In genomic region chr17:49438885-49439284, GRCh38 we compare ENCODE assay signal across 16 cellular contexts. TPM values are rescaled to one million over a fixed set of nuclear protein-coding genes. Genes with fewer than 3 reads are reported as not detected.
DNase-seq lines count a peak whose midpoint lies in the region; ATAC-seq, FAIRE-seq and TF ChIP-seq lines count a peak whose summit lies in the region.
"Had no signal": no experiment of that assay in that cellular context is flagged by ENCODE, and none has a peak within 500 bp of the region (broad histone marks: within the 10 kb centered on the region; RNA-seq: fewer than 3 reads in every experiment).

No MANE protein-coding gene starts in this region.

- RAD21 ChIA-PET in GM12878 (lab: Charles Lee; ENCODE audit: unreplicated experiment), result interaction anchor here (0.5 to 8.3 kb wide), 3 partner anchors 116 to 132 kb away, joined by 3 to 45 read pairs (median 4); no protein-coding TSS in a partner anchor

- in situ Hi-C loops in GM12878 (cut with MboI), result loop anchor here (5.0 kb wide), 1 partner anchor 113 kb away; no protein-coding TSS in a partner anchor

- intact Hi-C loops in GM12878 (cut with micrococcal nuclease; ENCODE audit: unreplicated experiment), result no loop called here

- no peaks in the 10 kb centered on the region for H3K9me3 ChIP-seq in HUES48 (ENCODE audit: control insufficient read depth, insufficient read depth, low read length)
- no peaks in the 10 kb centered on the region for H3K9me3 ChIP-seq in GM12878 (replicated peaks; ENCODE audit: control insufficient read depth, insufficient read depth, low read length)
- H3K9me3 ChIP-seq: ascending aorta, left lung had no signal

- H3K79me2 ChIP-seq in GM12878 (ENCODE audit: control insufficient read depth, insufficient read depth, low read length), result no peaks in the 10 kb centered on the region

- H3K4me2 ChIP-seq in GM12878 (ENCODE audit: control insufficient read depth, insufficient read depth), result no peak overlapping the region; the same call in none of the 2 replicates

- no peak for TF ChIP-seq EP300 in GM12878 (IDR thresholded peaks at IDR 0.05; ENCODE audit: borderline replicate concordance in 1 of 2, control insufficient read depth in 1 of 2, low read depth in 2 of 2, low read length in 2 of 2)

- no peak for TF ChIP-seq CTCF in GM12878 (IDR thresholded peaks at IDR 0.05 in 2 of 3, conservative IDR thresholded peaks at IDR 0.05 in 1 of 3; ENCODE audit: control insufficient read depth in 2 of 3, extremely low read depth in 1 of 3, insufficient read depth in 1 of 3, low read depth in 3 of 3, low read length in 3 of 3)

- TF ChIP-seq POLR2A in GM12878 (IDR thresholded peaks at IDR 0.05; ENCODE audit: low read depth, low read length), result no peak

- 9% methylated on average over 9 of the region's 11 CpGs for WGBS in GM12878 (ENCODE audit: insufficient coverage, insufficient replicate concordance, low lambda C conversion rate, missing lambda C conversion rate)

- H3K4me1 ChIP-seq in HUES48 (ENCODE audit: control insufficient read depth, insufficient read depth, low read length), result peaks cover 8% of the 10 kb centered on the region
- H3K4me1 ChIP-seq in GM12878 (ENCODE audit: control insufficient read depth, insufficient read depth, low read length), result peaks cover 4% of the 10 kb centered on the region
- H3K4me1 ChIP-seq: ascending aorta, left lung had no signal

- ATAC-seq in GM12878 (peak; percentile 75), GM21528 (IDR thresholded peaks at IDR 0.05; ENCODE audit: low FRiP score, unreplicated experiment) (no peak), HG02678 (IDR thresholded peaks at IDR 0.05; ENCODE audit: unreplicated experiment) (no peak)
- ATAC-seq: left lung had no signal

- SMC1A ChIA-PET in GM12878 (lab: Charles Lee; ENCODE audit: uncharacterized antibody, unreplicated experiment), result no interaction called here

- H3K27ac ChIP-seq in HUES48 (ENCODE audit: low read depth, low read length), result no peak overlapping the region
- H3K27ac ChIP-seq in GM12878 (ENCODE audit: control insufficient read depth, insufficient read depth), result no peak overlapping the region
- H3K27ac ChIP-seq: ascending aorta, left lung had no signal

- H2AFZ ChIP-seq in GM12878 (ENCODE audit: control insufficient read depth, low read depth, low read length), result no peak overlapping the region

- no peak for FAIRE-seq in GM12878 (lab: Jason Lieb, UNC)
- FAIRE-seq: frontal cortex, G401.6 had no signal

- CTCF ChIA-PET in GM12878 (lab: Yijun Ruan, JAX), result interaction anchor here (0.5 to 9.4 kb wide), 6 partner anchors 36 to 199 kb away, joined by 3 to 125 read pairs (median 3); no protein-coding TSS in a partner anchor

- H3K27me3 ChIP-seq in HUES48 (ENCODE audit: control insufficient read depth, insufficient read depth, low read length), result peaks cover 27% of the 10 kb centered on the region
- no peaks in the 10 kb centered on the region; a peak in 2 of 4 replicates for H3K27me3 ChIP-seq in GM12878 (replicated peaks in 1 of 2; ENCODE audit: control insufficient read depth in 2 of 2, insufficient read depth in 2 of 2, low read length in 1 of 2)

- POLR2A ChIA-PET in GM12878 (lab: Charles Lee), result no interaction called here

- H3K9ac ChIP-seq in HUES48 (ENCODE audit: low read depth, low read length) (no peak overlapping the region), GM12878 (ENCODE audit: control insufficient read depth, insufficient read depth, low read length) (no peak overlapping the region)

- H3K4me3 ChIP-seq in HUES48 (ENCODE audit: low read depth, low read length), result peak overlapping the region; percentile 56
- H3K4me3 ChIP-seq in GM12878, result no peak overlapping the region
- H3K4me3 ChIP-seq: ascending aorta, left lung had no signal

- H3K36me3 ChIP-seq in HUES48 (ENCODE audit: control insufficient read depth, insufficient read depth, low read length) (no peaks in the 10 kb centered on the region), GM12878 (ENCODE audit: control insufficient read depth in 2 of 2, insufficient read depth in 2 of 2, low read length in 1 of 2) (no peaks in the 10 kb centered on the region)
- H3K36me3 ChIP-seq: ascending aorta, left lung had no signal

- no peak for TF ChIP-seq RAD21 in GM12878 (IDR thresholded peaks at IDR 0.05; ENCODE audit: insufficient read depth, low read depth, low read length)

- no peaks in the 10 kb centered on the region for H4K20me1 ChIP-seq in GM12878 (ENCODE audit: control insufficient read depth, insufficient read depth)

- DNase-seq in CD1c-positive myeloid dendritic cell (ENCODE audit: extremely low spot score) (peak; percentile 51), GM12878 (ENCODE audit: low read depth, low spot score) (no peak), myocyte (ENCODE audit: low read depth) (peak; percentile 74), COLO829 (ENCODE audit: low spot score) (no peak)
- no peak for DNase-seq in activated CD4-positive, alpha-beta T cell treated with anti-CD3 and anti-CD28 coated beads, Interleukin-2, amount 50 U/mL, for 48 hours
- DNase-seq: activated T-cell treated with anti-CD3 and anti-CD28 coated beads, Interleukin-2, amount 50 U/mL, for 24 hours; AML-193; effector CD8-positive, alpha-beta T cell; left lung; stimulated activated naive CD4-positive, alpha-beta T cell had no signal

- BruUV-seq in GM12878 (replicated peaks; lab: Mats Ljungman, UMichigan), result no TSS peak

TF ChIP-seq in GM12878, 131 proteins besides CTCF, POLR2A, EP300 and RAD21:
- no peak; the same call in 1 of the 2 replicates for TF ChIP-seq SMC3 (IDR thresholded peaks at IDR 0.05; ENCODE audit: borderline replicate concordance, low read length)
- peak; percentile 65; the same call in 1 of the 2 replicates for TF ChIP-seq SPI1 (IDR thresholded peaks at IDR 0.05; ENCODE audit: borderline replicate concordance, insufficient read depth, low read depth, low read length)
TF ChIP-seq in GM12878: peak in this region for 1.

RNA-seq across cellular contexts. Expression of gene PHB1, which starts 24.2 kb away (rescaled TPM):
- 67.3 and 70.7 TPM in 2 replicates for total RNA-seq in GM12878 (2013; cell fraction: nucleolus; rRNA removed)
- total RNA-seq in GM12878 (2014; rRNA removed) (185 and 191 TPM in 2 replicates), GM12878 (2014; rRNA removed; fragmentation: Illumina TruSeq; extraction: Trizol) (156 and 172 TPM in 2 replicates), GM12878 (2021) (281 and 286 TPM in 2 replicates), myocyte (128 and 153 TPM in 2 replicates)
- 207 TPM for polyA plus RNA-seq in GM12878 (2011; ENCODE audit: low read depth)
- polyA plus RNA-seq in GM12878 (2011; rRNA removed) (326 and 466 TPM in 2 replicates), GM12878 (2014; fragmentation: Illumina TruSeq; extraction: Trizol) (259 and 350 TPM in 2 replicates), GM12878 (2014; fragmentation: Nextera tagmentation; extraction: Ambion mirVana) (100 to 1,000 TPM; 117 to 154 TPM), GM12878 (2014; rRNA removed) (209 and 221 TPM in 2 replicates), GM12878 (2016; fragmentation: Nextera tagmentation; extraction: Ambion mirVana) (100 to 1,000 TPM; 397 to 430 TPM)
- 313 and 495 TPM in 2 replicates for polyA plus RNA-seq in GM12878 (2011; cell fraction: cytosol; rRNA removed)
- 203 and 243 TPM in 2 replicates for polyA plus RNA-seq in GM12878 (2011; cell fraction: nucleus; rRNA removed)
- 151 and 168 TPM in 2 replicates for polyA plus RNA-seq in GM12878 (2012)
- polyA minus RNA-seq in GM12878 (2011; rRNA and poly(A)+ RNA removed), result 522 and 563 TPM in 2 replicates
- 79.5 and 81.7 TPM in 2 replicates for polyA minus RNA-seq in GM12878 (2011; cell fraction: cytosol; rRNA and poly(A)+ RNA removed)
- 35.7 and 58.7 TPM in 2 replicates for polyA minus RNA-seq in GM12878 (2011; cell fraction: nucleus; rRNA and poly(A)+ RNA removed)
- polyA plus RNA-seq in myocyte (2012), result 217 TPM

RNA-seq across cellular contexts. Expression of gene NGFR, which starts 56.2 kb away (rescaled TPM):
- 0.42 and 0.44 TPM in 2 replicates for total RNA-seq in GM12878 (2013; cell fraction: nucleolus; rRNA removed)
- total RNA-seq in GM12878 (2014; rRNA removed) (0.11 TPM in 2 replicates), GM12878 (2014; rRNA removed; fragmentation: Illumina TruSeq; extraction: Trizol) (0.05 and 0.09 TPM in 2 replicates), GM12878 (2021) (0.08 and 0.21 TPM in 2 replicates), myocyte (44.7 and 113 TPM in 2 replicates)
- 0.14 TPM for polyA plus RNA-seq in GM12878 (2011; ENCODE audit: low read depth)
- polyA plus RNA-seq in GM12878 (2011; rRNA removed) (0.07 TPM in 1 of 2 replicates, not detected in the other), GM12878 (2014; fragmentation: Illumina TruSeq; extraction: Trizol) (0.07 and 0.10 TPM in 2 replicates), GM12878 (2014; fragmentation: Nextera tagmentation; extraction: Ambion mirVana) (under 1 TPM in 1 of 2 experiments, not detected in 1; 0.05 TPM), GM12878 (2014; rRNA removed) (0.09 and 0.15 TPM in 2 replicates), GM12878 (2016; fragmentation: Nextera tagmentation; extraction: Ambion mirVana) (under 1 TPM; 0.05 to 0.28 TPM)
- polyA plus RNA-seq in GM12878 (2011; cell fraction: cytosol; rRNA removed), result 0.09 and 0.18 TPM in 2 replicates
- 0.07 and 0.22 TPM in 2 replicates for polyA plus RNA-seq in GM12878 (2011; cell fraction: nucleus; rRNA removed)
- polyA plus RNA-seq in GM12878 (2012), result 0.64 and 0.72 TPM in 2 replicates
- polyA minus RNA-seq in GM12878 (2011; rRNA and poly(A)+ RNA removed), result 0.05 and 0.15 TPM in 2 replicates
- polyA minus RNA-seq in GM12878 (2011; cell fraction: cytosol; rRNA and poly(A)+ RNA removed), result not detected in 2 replicates
- 0.10 TPM in 1 of 2 replicates, not detected in the other for polyA minus RNA-seq in GM12878 (2011; cell fraction: nucleus; rRNA and poly(A)+ RNA removed)
- polyA plus RNA-seq in myocyte (2012), result 53.7 TPM

Comparison
In these comparisons a context has a peak if more than half of its experiments do, and no peak if none do; other contexts are left out.
1. DNase-seq: peak in CD1c-positive myeloid dendritic cell (single experiment) and myocyte (single experiment); none in GM12878 (single experiment), activated CD4-positive, alpha-beta T cell treated with anti-CD3 and anti-CD28 coated beads, Interleukin-2, amount 50 U/mL, for 48 hours (0 of 2) and COLO829 (single experiment).
2. RNA of gene NGFR, which starts 56.2 kb away (total RNA-seq): 44.7 to 113 TPM in myocyte; 0.05 to 0.44 TPM in GM12878; every median in the first group is over 10 times any median in the second.